ENCODE assay signal across 8 cellular contexts in genomic region chr7:94656925-94657731, GRCh38. TPM values are rescaled to one million over a fixed set of nuclear protein-coding genes. Genes with fewer than 3 reads are reported as not detected.
A peak's percentile ranks its signal among the peaks of the same experiment; 100 is the strongest.
DNase-seq lines count a peak whose midpoint lies in the region; ATAC-seq and TF ChIP-seq lines count a peak whose summit lies in the region.

No MANE protein-coding gene starts in this region.

- no peaks in the 10 kb centered on the region for H3K9me3 ChIP-seq in psoas muscle

- H3K27me3 Mint-ChIP-seq in activated naive CD4-positive, alpha-beta T cell treated with anti-CD3 and anti-CD28 coated beads for 36 hours (ENCODE audit: low read depth): peaks cover 27% of the 10 kb centered on the region

- H3K4me1 ChIP-seq in psoas muscle: peaks cover 10% of the 10 kb centered on the region

- peak overlapping the region; percentile 66 for H3K4me3 ChIP-seq in psoas muscle

- in situ Hi-C loops in G401 (cut with HindIII; ENCODE audit: low sequenced_read_pairs): no loop called here

- no peak overlapping the region for H3K27ac ChIP-seq in psoas muscle

- H3K4me3 Mint-ChIP-seq in activated naive CD4-positive, alpha-beta T cell treated with anti-CD3 and anti-CD28 coated beads for 36 hours: peak overlapping the region; percentile 84

- DNase-seq in G401 (ENCODE audit: low spot score) (peak; percentile 62), NCI-H146 treated with DMSO at 0.1 percent for 48 hours (lab: John Stamatoyannopoulos, UW; ENCODE audit: unreplicated experiment) (peak; percentile 51), globus pallidus (ENCODE audit: low spot score) (peak; percentile 54), psoas muscle (no peak)
- peak; percentile 30 for DNase-seq in activated naive CD4-positive, alpha-beta T cell treated with anti-CD3 and anti-CD28 coated beads for 36 hours
- DNase-seq in activated CD4-positive, CD25-positive, alpha-beta regulatory T cell treated with anti-CD3 and anti-CD28 coated beads, Interleukin-2, amount 50 U/mL, for 72 hours: no peak
- DNase-seq in activated CD4-positive, CD25-positive, alpha-beta regulatory T cell (lab: John Stamatoyannopoulos, UW): no peak

- no peak for TF ChIP-seq CTCF in psoas muscle (IDR thresholded peaks at IDR 0.05)

- peaks cover 0 to 38% (median 3%) of the 10 kb centered on the region in 3 donors for H3K27me3 ChIP-seq in psoas muscle (ENCODE audit: insufficient read depth in 3 of 3, low read length in 2 of 3)

- ATAC-seq in psoas muscle (no peak), HG02610 (IDR thresholded peaks at IDR 0.05; ENCODE audit: unreplicated experiment) (no peak)

- peaks cover 4% of the 10 kb centered on the region for H3K9me3 Mint-ChIP-seq in activated naive CD4-positive, alpha-beta T cell treated with anti-CD3 and anti-CD28 coated beads for 36 hours

- H3K27ac Mint-ChIP-seq in activated naive CD4-positive, alpha-beta T cell treated with anti-CD3 and anti-CD28 coated beads for 36 hours: no peak overlapping the region

- no peaks in the 10 kb centered on the region for H3K36me3 ChIP-seq in psoas muscle (ENCODE audit: insufficient read depth in 1 of 2, low read depth in 1 of 2)

- CTCF ChIA-PET in activated naive CD4-positive, alpha-beta T cell treated with anti-CD3 and anti-CD28 coated beads for 36 hours (lab: Charles Lee): interaction anchor here (0.7 to 2.8 kb wide), 4 partner anchors 19 to 820 kb away, joined by 3 to 15 read pairs (median 3); no protein-coding TSS in a partner anchor

- peaks cover 13% of the 10 kb centered on the region for H3K4me1 Mint-ChIP-seq in activated naive CD4-positive, alpha-beta T cell treated with anti-CD3 and anti-CD28 coated beads for 36 hours (ENCODE audit: low read depth)

- H3K36me3 Mint-ChIP-seq in activated naive CD4-positive, alpha-beta T cell treated with anti-CD3 and anti-CD28 coated beads for 36 hours (ENCODE audit: low read depth): no peaks in the 10 kb centered on the region

- intact Hi-C loops in activated naive CD4-positive, alpha-beta T cell treated with anti-CD3 and anti-CD28 coated beads for 36 hours (cut with micrococcal nuclease): loop anchor here (1.0 to 5.0 kb wide), 7 partner anchors 37 to 1752 kb away; partner anchors contain the start of gene PON3
- intact Hi-C loops in psoas muscle (cut with DNase I): loop anchor here in 1 of 2 donors (5.0 kb wide), 2 partner anchors 145 to 210 kb away; no protein-coding TSS in a partner anchor

- 47 to 53% (median 50%) methylated on average over 36 of the region's 36 CpGs for WGBS in psoas muscle, 3 donors

RNA-seq across cellular contexts. Expression of gene SGCE, which starts 1.2 kb away (rescaled TPM):
- 7.0 and 12.8 TPM in 2 replicates for total RNA-seq in G401 (2014; rRNA removed; shearing (Covaris generic))
- total RNA-seq in activated naive CD4-positive, alpha-beta T cell treated with anti-CD3 and anti-CD28 coated beads for 36 hours: under 1 TPM in 1 of 2 experiments, not detected in 1; 0.83 TPM
- 10 to 100 TPM in 1 of 4 donors, 1 to 10 TPM in 3; 3.9 to 13.0 (median 7.5) TPM for total RNA-seq in psoas muscle
- 1 to 10 TPM; 5.5 to 7.0 (median 6.1) TPM for polyA plus RNA-seq in psoas muscle

Comparison
In these comparisons a context has a peak if more than half of its experiments do, and no peak if none do; other contexts are left out.
1. DNase-seq: peak in G401 (single experiment), NCI-H146 treated with DMSO at 0.1 percent for 48 hours (single experiment), activated naive CD4-positive, alpha-beta T cell treated with anti-CD3 and anti-CD28 coated beads for 36 hours (single experiment) and globus pallidus (single experiment); none in psoas muscle (0 of 2), activated CD4-positive, CD25-positive, alpha-beta regulatory T cell treated with anti-CD3 and anti-CD28 coated beads, Interleukin-2, amount 50 U/mL, for 72 hours (single experiment) and activated CD4-positive, CD25-positive, alpha-beta regulatory T cell (0 of 4).